In genomic region chr16:67552476-67552875, GRCh38 we compare ENCODE assay signal across 10 cellular contexts. TPM values are rescaled to one million over a fixed set of nuclear protein-coding genes. Genes with fewer than 3 reads are reported as not detected.
A peak's percentile ranks its signal among the peaks of the same experiment; 100 is the strongest.
DNase-seq lines count a peak whose midpoint lies in the region; TF ChIP-seq lines count a peak whose summit lies in the region.
"Had no signal": no experiment of that assay in that cellular context is flagged by ENCODE, and none has a peak within 500 bp of the region (broad histone marks: within the 10 kb centered on the region; RNA-seq: fewer than 3 reads in every experiment).

No MANE protein-coding gene starts in this region.

- DNase-seq in NCI-H2227 (lab: John Stamatoyannopoulos, UW; ENCODE audit: unreplicated experiment) (peak; percentile 48), NCI-H2227 treated with DMSO at 0.1 percent for 48 hours (lab: John Stamatoyannopoulos, UW) (no peak), NCI-H82 (lab: John Stamatoyannopoulos, UW) (peak; percentile 62), esophagus squamous epithelium (lab: John Stamatoyannopoulos, UW) (no peak), retina (peak; percentile 52), HFFc6 (no peak), NCI-H774 (lab: John Stamatoyannopoulos, UW) (no peak)
- no peak for DNase-seq in effector CD8-positive, alpha-beta T cell (lab: John Stamatoyannopoulos, UW)
- DNase-seq: activated CD8-positive, alpha-beta memory T cell treated with anti-CD3 and anti-CD28 coated beads, Interleukin-2, amount 50 U/mL, for 48 hours; MG63 had no signal

- peaks cover 21 to 55% (median 28%) of the 10 kb centered on the region in 3 donors for H3K4me1 ChIP-seq in esophagus squamous epithelium

- H3K4me3 Mint-ChIP-seq in HFFc6, result no peak overlapping the region

- no peak for TF ChIP-seq POLR2A in esophagus squamous epithelium (IDR thresholded peaks at IDR 0.05)

- no peaks in the 10 kb centered on the region for H3K36me3 Mint-ChIP-seq in HFFc6 (ENCODE audit: low read depth)

- 40 to 74% methylated on average over 3 to 4 of the region's 4 CpGs for WGBS in esophagus squamous epithelium, 2 donors

- TF ChIP-seq CTCF in esophagus squamous epithelium (IDR thresholded peaks at IDR 0.05) (no peak), HFFc6 (IDR thresholded peaks at IDR 0.05) (no peak)

- no peaks in the 10 kb centered on the region for H3K9me3 ChIP-seq in esophagus squamous epithelium
- H3K9me3 ChIP-seq: MG63 had no signal

- no peak overlapping the region; the same call in 1 of the 2 replicates for H3K27ac Mint-ChIP-seq in HFFc6

- H3K36me3 ChIP-seq in esophagus squamous epithelium, result no peaks in the 10 kb centered on the region

- H3K27me3 ChIP-seq in esophagus squamous epithelium, result no peaks in the 10 kb centered on the region
- H3K27me3 ChIP-seq: MG63 had no signal

- peaks cover 2% of the 10 kb centered on the region; the same call in 1 of the 2 replicates for H3K27me3 Mint-ChIP-seq in HFFc6 (ENCODE audit: insufficient read depth)

- H3K27ac ChIP-seq in esophagus squamous epithelium, result peak overlapping the region in 3 of 4 donors; percentile 10 to 43 (median 22)

- intact Hi-C loops in esophagus squamous epithelium (cut with DNase I), result no loop called here

- H3K4me3 ChIP-seq in esophagus squamous epithelium, result no peak overlapping the region
- H3K4me3 ChIP-seq: MG63 had no signal

- H3K4me1 Mint-ChIP-seq in HFFc6 (ENCODE audit: low read depth), result peaks cover 20% of the 10 kb centered on the region

- H3K9me3 Mint-ChIP-seq in HFFc6, result no peaks in the 10 kb centered on the region

RNA-seq across cellular contexts. Expression of gene CTCF, which starts 9.8 kb away (rescaled TPM):
- 10 to 100 TPM; 29.9 to 35.5 (median 33.5) TPM for total RNA-seq in esophagus squamous epithelium
- total RNA-seq in HFFc6 (2021; fragmentation: NEBNext Ultra II Directional; extraction: Animal tissue kit (Norgen Biotek cat#: 25700)), result 10 to 100 TPM; 22.6 to 31.1 (median 29.4) TPM

RNA-seq across cellular contexts. Expression of gene RIPOR1, which starts 23.8 kb away (rescaled TPM):
- 10 to 100 TPM in 3 of 4 donors, 1 to 10 TPM in 1; 6.6 to 24.0 (median 15.6) TPM for total RNA-seq in esophagus squamous epithelium
- 100 to 1,000 TPM in 1 of 6 experiments, 10 to 100 TPM in 5; 72.2 to 101 (median 82.9) TPM for total RNA-seq in HFFc6 (2021; fragmentation: NEBNext Ultra II Directional; extraction: Animal tissue kit (Norgen Biotek cat#: 25700))

Comparison
In these comparisons a context has a peak if more than half of its experiments do, and no peak if none do; other contexts are left out.
1. DNase-seq: peak in NCI-H2227 (single experiment), NCI-H82 (single experiment) and retina (single experiment); none in NCI-H2227 treated with DMSO at 0.1 percent for 48 hours (single experiment), esophagus squamous epithelium (single experiment), effector CD8-positive, alpha-beta T cell (single experiment), HFFc6 (single experiment) and NCI-H774 (single experiment).